In the genomic region with DNA sequence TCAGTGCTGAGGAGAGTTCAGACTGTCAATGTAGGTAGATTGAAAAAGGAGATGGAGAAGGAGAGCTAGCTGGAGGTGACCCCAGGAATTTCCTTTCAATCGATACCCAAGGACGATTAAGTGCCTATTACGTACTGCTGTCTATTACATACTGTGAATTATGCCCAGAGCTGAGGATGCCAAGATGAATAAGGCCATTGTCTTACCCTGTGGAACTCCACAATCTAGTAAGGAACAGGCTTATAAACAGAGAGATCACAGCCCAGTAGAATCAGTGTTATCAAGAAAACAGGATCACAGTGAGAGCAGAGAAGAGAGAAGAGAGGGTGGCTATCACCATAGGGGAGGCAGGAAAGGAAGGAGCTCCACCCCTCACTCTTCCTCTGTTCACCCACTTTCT, we compare ENCODE assay signal across 20 cellular contexts. TPM values are rescaled to one million over a fixed set of nuclear protein-coding genes. Genes with fewer than 3 reads are reported as not detected.
"Had no signal": no experiment of that assay in that cellular context is flagged by ENCODE, and none has a peak within 500 bp of the region (broad histone marks: within the 10 kb centered on the region; RNA-seq: fewer than 3 reads in every experiment).

No MANE protein-coding gene starts in this region.

- H3K27ac Mint-ChIP-seq: activated CD4-positive, alpha-beta memory T cell treated with anti-CD3 and anti-CD28 coated beads, Interleukin-2, amount 10 ng/mL, durations not matched to agents 7 days and 5 days; activated naive CD8-positive, alpha-beta T cell treated with anti-CD3 and anti-CD28 coated beads, Interleukin-2, amount 10 ng/mL, durations not matched to agents 7 days and 5 days; activated T-cell treated with anti-CD3 and anti-CD28 coated beads, Interleukin-2, amount 50 U/mL, for 24 hours; dendritic cell treated with granulocyte-macrophage colony-stimulating factor and Interleukin-4, amounts not matched to agents 40 ng/mL and 50 ng/mL, for 4 days; effector memory CD8-positive, alpha-beta T cell; immature natural killer cell; stimulated activated memory B cell treated with anti-CD40 and anti-IgM and Interleukin-4, amounts not matched to agents 10 μg/mL and 1 μg/mL and 100 μg/mL, for 72 hours; T-helper 2 cell treated with Interferon-gamma antibody and Interleukin-4, amounts not matched to agents 5 μg/mL and 100 μg/mL, for 36 hours; type B pancreatic cell had no signal

- FAIRE-seq: frontal cortex had no signal

- ATAC-seq: effector memory CD8-positive, alpha-beta T cell; heart left ventricle; lower lobe of right lung; stimulated activated memory B cell treated with anti-CD40 and anti-IgM and Interleukin-4, amounts not matched to agents 10 μg/mL and 1 μg/mL and 100 μg/mL, for 72 hours had no signal

- DNase-seq: activated CD4-positive, alpha-beta memory T cell treated with anti-CD3 and anti-CD28 coated beads, Interleukin-2, amount 10 ng/mL, durations not matched to agents 7 days and 5 days; activated CD4-positive, alpha-beta T cell treated with anti-CD3 and anti-CD28 coated beads for 1 hour; activated effector memory CD4-positive, alpha-beta T cell treated with Interleukin-2 at 50 U/mL for 16 hours; activated naive CD8-positive, alpha-beta T cell treated with anti-CD3 and anti-CD28 coated beads, Interleukin-2, amount 10 ng/mL, durations not matched to agents 7 days and 5 days; activated T-cell treated with anti-CD3 and anti-CD28 coated beads, Interleukin-2, amount 50 U/mL, for 24 hours; aorta; cerebellar nuclear complex; effector memory CD8-positive, alpha-beta T cell; heart left ventricle; immature natural killer cell; lower lobe of right lung; SW 1271 had no signal

- H3K27me3 ChIP-seq: heart left ventricle had no signal

- H3K4me1 ChIP-seq: lower lobe of right lung, parathyroid adenoma, SJSA1 had no signal

- H3K4me1 Mint-ChIP-seq: immature natural killer cell; stimulated activated memory B cell treated with anti-CD40 and anti-IgM and Interleukin-4, amounts not matched to agents 10 μg/mL and 1 μg/mL and 100 μg/mL, for 72 hours had no signal

- H3K27ac ChIP-seq: epithelial cell of prostate, heart left ventricle, lower lobe of right lung, parathyroid adenoma, SJSA1 had no signal

- H3K9me3 Mint-ChIP-seq: activated CD4-positive, alpha-beta memory T cell treated with anti-CD3 and anti-CD28 coated beads, Interleukin-2, amount 10 ng/mL, durations not matched to agents 7 days and 5 days; dendritic cell treated with granulocyte-macrophage colony-stimulating factor and Interleukin-4, amounts not matched to agents 40 ng/mL and 50 ng/mL, for 4 days; effector memory CD8-positive, alpha-beta T cell; immature natural killer cell; stimulated activated memory B cell treated with anti-CD40 and anti-IgM and Interleukin-4, amounts not matched to agents 10 μg/mL and 1 μg/mL and 100 μg/mL, for 72 hours; T-helper 2 cell treated with Interferon-gamma antibody and Interleukin-4, amounts not matched to agents 5 μg/mL and 100 μg/mL, for 36 hours; type B pancreatic cell had no signal

- H3K27me3 Mint-ChIP-seq: activated naive CD8-positive, alpha-beta T cell treated with anti-CD3 and anti-CD28 coated beads, Interleukin-2, amount 10 ng/mL, durations not matched to agents 7 days and 5 days; dendritic cell treated with granulocyte-macrophage colony-stimulating factor and Interleukin-4, amounts not matched to agents 40 ng/mL and 50 ng/mL, for 4 days; type B pancreatic cell had no signal

- H3K9me3 ChIP-seq: heart left ventricle, lower lobe of right lung, SJSA1 had no signal

- H3K4me3 ChIP-seq: heart left ventricle, lower lobe of right lung, SJSA1 had no signal

- H3K36me3 ChIP-seq: heart left ventricle, lower lobe of right lung, SJSA1 had no signal

- H3K36me3 Mint-ChIP-seq: activated naive CD8-positive, alpha-beta T cell treated with anti-CD3 and anti-CD28 coated beads, Interleukin-2, amount 10 ng/mL, durations not matched to agents 7 days and 5 days; immature natural killer cell; stimulated activated memory B cell treated with anti-CD40 and anti-IgM and Interleukin-4, amounts not matched to agents 10 μg/mL and 1 μg/mL and 100 μg/mL, for 72 hours; type B pancreatic cell had no signal

- H3K4me3 Mint-ChIP-seq: activated CD4-positive, alpha-beta memory T cell treated with anti-CD3 and anti-CD28 coated beads, Interleukin-2, amount 10 ng/mL, durations not matched to agents 7 days and 5 days; activated naive CD8-positive, alpha-beta T cell treated with anti-CD3 and anti-CD28 coated beads, Interleukin-2, amount 10 ng/mL, durations not matched to agents 7 days and 5 days; activated T-cell treated with anti-CD3 and anti-CD28 coated beads, Interleukin-2, amount 50 U/mL, for 24 hours; dendritic cell treated with granulocyte-macrophage colony-stimulating factor and Interleukin-4, amounts not matched to agents 40 ng/mL and 50 ng/mL, for 4 days; effector memory CD8-positive, alpha-beta T cell; immature natural killer cell; stimulated activated memory B cell treated with anti-CD40 and anti-IgM and Interleukin-4, amounts not matched to agents 10 μg/mL and 1 μg/mL and 100 μg/mL, for 72 hours; T-helper 2 cell treated with Interferon-gamma antibody and Interleukin-4, amounts not matched to agents 5 μg/mL and 100 μg/mL, for 36 hours; type B pancreatic cell had no signal

RNA-seq across cellular contexts. Expression of a gene that starts 54.1 kb away (rescaled TPM):
- total RNA-seq: SJSA1 had no signal
